23 cellular contexts compared by ENCODE assay signal in the genomic region with DNA sequence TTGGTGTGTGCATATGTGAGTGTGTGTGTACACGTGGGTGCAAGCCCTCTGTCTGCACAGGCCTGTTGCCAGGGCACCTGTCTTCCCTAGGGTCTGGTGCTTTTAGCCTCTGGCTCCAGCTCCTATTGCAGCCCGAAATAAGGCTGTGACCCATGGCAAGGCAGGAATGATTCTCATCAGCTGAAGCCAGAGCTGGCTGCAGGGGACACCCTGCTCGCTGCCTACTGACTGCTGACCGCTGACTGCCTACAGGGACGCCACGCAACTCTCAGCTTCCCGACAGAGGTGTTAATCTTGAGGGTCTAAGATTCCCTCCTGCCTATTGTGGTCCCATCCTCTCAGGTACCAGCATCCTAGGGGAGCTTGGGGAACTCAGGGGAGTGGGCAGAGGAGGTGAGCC. TPM values are rescaled to one million over a fixed set of nuclear protein-coding genes. Genes with fewer than 3 reads are reported as not detected.
DNase-seq lines count a peak whose midpoint lies in the region; ATAC-seq and TF ChIP-seq lines count a peak whose summit lies in the region.
"Had no signal": no experiment of that assay in that cellular context is flagged by ENCODE, and none has a peak within 500 bp of the region (broad histone marks: within the 10 kb centered on the region; RNA-seq: fewer than 3 reads in every experiment).

Gene MYOZ3, plus strand, starts transcription at position 166 of the 400 bp plus-strand sequence. CDS start 1,691 bp downstream, outside the sequence.

- in situ Hi-C loops in KBM-7 (cut with MboI; ENCODE audit: low pct_unique_long_range_greater_than_20kb, low sequenced_read_pairs) = no loop called here

- H3K9me3 ChIP-seq in gastroesophageal sphincter = no peaks in the 10 kb centered on the region
- H3K9me3 ChIP-seq: colonic mucosa, ovary had no signal

- no peak within 1 kb of the TSS for H3K4me3 ChIP-seq in gastroesophageal sphincter
- H3K4me3 ChIP-seq: colonic mucosa, ovary had no signal

- H3K27ac ChIP-seq in gastroesophageal sphincter = peak within 1 kb of the TSS in 3 of 4 donors; percentile 33 to 58 (median 57)
- H3K27ac ChIP-seq: colonic mucosa, WERI-Rb-1 had no signal

- TF ChIP-seq CTCF in gastroesophageal sphincter (IDR thresholded peaks at IDR 0.05) = no peak
- TF ChIP-seq CTCF in neural crest cell (conservative IDR thresholded peaks at IDR 0.05) = no peak
- no peak for TF ChIP-seq CTCF in type B pancreatic cell (conservative IDR thresholded peaks at IDR 0.05)

- no peak for TF ChIP-seq EP300 in gastroesophageal sphincter (IDR thresholded peaks at IDR 0.05)

- no peak for TF ChIP-seq POLR2A in gastroesophageal sphincter (IDR thresholded peaks at IDR 0.05)

- DNase-seq in activated naive CD4-positive, alpha-beta T cell treated with anti-CD3 and anti-CD28 coated beads, Interleukin-2, amount 10 ng/mL, durations not matched to agents 7 days and 5 days = peak; percentile 9
- DNase-seq in activated naive CD4-positive, alpha-beta T cell treated with anti-CD3 and anti-CD28 coated beads, Interleukin-2, amount 50 U/mL, for 72 hours (ENCODE audit: low spot score in 2 of 2) = no peak
- DNase-seq in neural crest cell (ENCODE audit: low read depth, low spot score) = no peak
- no peak for DNase-seq in type B pancreatic cell (ENCODE audit: extremely low spot score, unreplicated experiment)
- DNase-seq in KBM-7 = no peak
- no peak for DNase-seq in hypothalamus (lab: John Stamatoyannopoulos, UW)
- DNase-seq in HK-2 (ENCODE audit: unreplicated experiment) = no peak
- DNase-seq: activated CD8-positive, alpha-beta T cell treated with anti-CD3 and anti-CD28 coated beads, Interleukin-2, amount 10 ng/mL, durations not matched to agents 7 days and 5 days; amniotic stem cell; CD4-positive, alpha-beta memory T cell; colonic mucosa; DMS79; HFFc6; immature natural killer cell; NCI-H2029 treated with DMSO at 0.1 percent for 48 hours; NCI-H526; stimulated activated naive CD4-positive, alpha-beta T cell; SW 1271; WERI-Rb-1 had no signal

- peaks cover 7% of the 10 kb centered on the region for H3K4me1 Mint-ChIP-seq in activated naive CD4-positive, alpha-beta T cell treated with anti-CD3 and anti-CD28 coated beads, Interleukin-2, amount 10 ng/mL, durations not matched to agents 7 days and 5 days
- H3K4me1 Mint-ChIP-seq in neural crest cell (peaks cover 14% of the 10 kb centered on the region), type B pancreatic cell (ENCODE audit: unreplicated experiment) (peaks cover 40% of the 10 kb centered on the region)

- H3K36me3 ChIP-seq in gastroesophageal sphincter = no peaks in the 10 kb centered on the region
- H3K36me3 ChIP-seq: colonic mucosa, ovary, WERI-Rb-1 had no signal

- CTCF ChIA-PET in activated naive CD4-positive, alpha-beta T cell treated with anti-CD3 and anti-CD28 coated beads, Interleukin-2, amount 10 ng/mL, durations not matched to agents 7 days and 5 days (lab: Charles Lee) = interaction anchor here (0.8 to 1.6 kb wide), 2 partner anchors 99 to 117 kb away, joined by 3 to 4 read pairs; partner anchors contain the start of gene SMIM3

- no peak within 1 kb of the TSS for H3K27ac Mint-ChIP-seq in activated naive CD4-positive, alpha-beta T cell treated with anti-CD3 and anti-CD28 coated beads, Interleukin-2, amount 10 ng/mL, durations not matched to agents 7 days and 5 days
- H3K27ac Mint-ChIP-seq in activated naive CD4-positive, alpha-beta T cell treated with anti-CD3 and anti-CD28 coated beads, Interleukin-2, amount 50 U/mL, for 72 hours = peak within 1 kb of the TSS in 1 of 2 donors; percentile 50
- H3K27ac Mint-ChIP-seq in neural crest cell (ENCODE audit: unreplicated experiment) = peak within 1 kb of the TSS; percentile 93
- peak within 1 kb of the TSS; percentile 22 for H3K27ac Mint-ChIP-seq in type B pancreatic cell
- H3K27ac Mint-ChIP-seq: activated CD8-positive, alpha-beta T cell treated with anti-CD3 and anti-CD28 coated beads, Interleukin-2, amount 10 ng/mL, durations not matched to agents 7 days and 5 days; CD4-positive, alpha-beta memory T cell; HFFc6; immature natural killer cell; memory B cell had no signal

- H3K36me3 Mint-ChIP-seq in activated naive CD4-positive, alpha-beta T cell treated with anti-CD3 and anti-CD28 coated beads, Interleukin-2, amount 10 ng/mL, durations not matched to agents 7 days and 5 days = no peaks in the 10 kb centered on the region
- H3K36me3 Mint-ChIP-seq in activated naive CD4-positive, alpha-beta T cell treated with anti-CD3 and anti-CD28 coated beads, Interleukin-2, amount 50 U/mL, for 72 hours = no peaks in the 10 kb centered on the region
- H3K36me3 Mint-ChIP-seq in neural crest cell (ENCODE audit: low read depth) (no peaks in the 10 kb centered on the region), type B pancreatic cell (no peaks in the 10 kb centered on the region)
- H3K36me3 Mint-ChIP-seq: CD4-positive, alpha-beta memory T cell; immature natural killer cell; memory B cell had no signal

- H3K27me3 Mint-ChIP-seq in activated naive CD4-positive, alpha-beta T cell treated with anti-CD3 and anti-CD28 coated beads, Interleukin-2, amount 10 ng/mL, durations not matched to agents 7 days and 5 days = peaks cover 36% of the 10 kb centered on the region
- H3K27me3 Mint-ChIP-seq in neural crest cell (ENCODE audit: low read depth) (peaks cover 32% of the 10 kb centered on the region), type B pancreatic cell (peaks cover 30% of the 10 kb centered on the region)

- H3K9me3 Mint-ChIP-seq in activated naive CD4-positive, alpha-beta T cell treated with anti-CD3 and anti-CD28 coated beads, Interleukin-2, amount 10 ng/mL, durations not matched to agents 7 days and 5 days = no peaks in the 10 kb centered on the region
- H3K9me3 Mint-ChIP-seq in activated naive CD4-positive, alpha-beta T cell treated with anti-CD3 and anti-CD28 coated beads, Interleukin-2, amount 50 U/mL, for 72 hours = no peaks in the 10 kb centered on the region
- no peaks in the 10 kb centered on the region for H3K9me3 Mint-ChIP-seq in neural crest cell
- no peaks in the 10 kb centered on the region for H3K9me3 Mint-ChIP-seq in type B pancreatic cell
- H3K9me3 Mint-ChIP-seq: HFFc6, immature natural killer cell, memory B cell had no signal

- 43% methylated on average over 1 of the region's 7 CpGs; no CpG with 5 or more reads in 1 of the 2 donors for WGBS in gastroesophageal sphincter (ENCODE audit: low coverage in 1 of 2), 2 donors

- ATAC-seq in activated naive CD4-positive, alpha-beta T cell treated with anti-CD3 and anti-CD28 coated beads, Interleukin-2, amount 50 U/mL, for 72 hours = no peak
- ATAC-seq in gastroesophageal sphincter = no peak
- ATAC-seq: activated CD8-positive, alpha-beta T cell treated with anti-CD3 and anti-CD28 coated beads, Interleukin-2, amount 10 ng/mL, durations not matched to agents 7 days and 5 days; Panc1 had no signal

- peaks cover 0 to 52% (median 21%) of the 10 kb centered on the region in 3 donors for H3K4me1 ChIP-seq in gastroesophageal sphincter
- H3K4me1 ChIP-seq: colonic mucosa had no signal

- no peaks in the 10 kb centered on the region for H3K27me3 ChIP-seq in gastroesophageal sphincter
- H3K27me3 ChIP-seq: colonic mucosa, ovary had no signal

- no peak within 1 kb of the TSS for H3K4me3 Mint-ChIP-seq in activated naive CD4-positive, alpha-beta T cell treated with anti-CD3 and anti-CD28 coated beads, Interleukin-2, amount 10 ng/mL, durations not matched to agents 7 days and 5 days
- H3K4me3 Mint-ChIP-seq in neural crest cell (peak within 1 kb of the TSS; percentile 54), type B pancreatic cell (peak within 1 kb of the TSS; percentile 25)
- H3K4me3 Mint-ChIP-seq: activated CD8-positive, alpha-beta T cell treated with anti-CD3 and anti-CD28 coated beads, Interleukin-2, amount 10 ng/mL, durations not matched to agents 7 days and 5 days; CD4-positive, alpha-beta memory T cell; HFFc6; immature natural killer cell; memory B cell had no signal

RNA-seq across cellular contexts. Expression of gene MYOZ3, which starts in this region (rescaled TPM):
- total RNA-seq in activated naive CD4-positive, alpha-beta T cell treated with anti-CD3 and anti-CD28 coated beads, Interleukin-2, amount 50 U/mL, for 72 hours = under 1 TPM; 0.09 to 0.49 TPM
- total RNA-seq in gastroesophageal sphincter (under 1 TPM in 3 of 4 donors, not detected in 1; 0.13 to 0.62 (median 0.22) TPM), neural crest cell (2.6 and 3.2 TPM in 2 replicates), type B pancreatic cell (ENCODE audit: low replicate concordance) (0.17 and 6.1 TPM in 2 replicates)
- total RNA-seq: activated CD8-positive, alpha-beta T cell treated with anti-CD3 and anti-CD28 coated beads, Interleukin-2, amount 10 ng/mL, durations not matched to agents 7 days and 5 days; CD4-positive, alpha-beta memory T cell had no signal
